ENCODE assay signal across 32 cellular contexts in the genomic region with DNA sequence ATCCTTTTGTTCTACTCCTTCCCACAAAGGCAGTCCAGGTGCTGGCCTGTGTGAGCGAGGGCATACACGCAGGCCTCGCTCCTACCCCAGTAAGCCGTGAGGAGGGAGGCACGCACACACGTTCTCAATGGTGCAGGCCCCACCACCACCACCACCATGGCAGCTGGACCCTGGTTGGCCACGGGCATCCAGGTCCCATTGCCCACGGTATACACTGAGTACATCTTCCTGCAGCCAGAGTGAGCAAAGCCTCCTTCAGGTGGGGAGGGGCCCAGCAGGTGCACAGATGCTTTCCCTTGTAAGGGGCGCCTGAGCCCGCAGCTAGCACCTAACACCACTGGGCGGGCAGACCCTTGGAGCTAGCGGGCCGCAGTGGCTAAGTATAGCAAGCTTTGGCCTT.
"Had no signal": no experiment of that assay in that cellular context is flagged by ENCODE, and none has a peak within 500 bp of the region (broad histone marks: within the 10 kb centered on the region; RNA-seq: fewer than 3 reads in every experiment).

No MANE protein-coding gene starts in this region.

- H3K4me3 ChIP-seq: MG63 had no signal

- H3K27me3 ChIP-seq: MG63 had no signal

- H3K9ac ChIP-seq: KMS-11 had no signal

- H3K4me2 ChIP-seq: KMS-11 had no signal

- H3K9me3 ChIP-seq: MG63 had no signal

- H3K36me3 ChIP-seq: MG63 had no signal

- DNase-seq: Karpas-422, Kasumi-1, KG1, MG63, MM.1S, MV-4-11, NCI-H1092, NCI-H1092 treated with DMSO at 0.1 percent for 48 hours, NCI-H1105, NCI-H1105 treated with DMSO at 0.1 percent for 48 hours, NCI-H1417, NCI-H1417 treated with DMSO at 0.1 percent for 48 hours, NCI-H1436 treated with DMSO at 0.1 percent for 48 hours, NCI-H146, NCI-H1694, NCI-H1694 treated with DMSO at 0.1 percent for 48 hours, NCI-H187, NCI-H187 treated with DMSO at 0.1 percent for 48 hours, NCI-H1930, NCI-H2029, NCI-H2029 treated with DMSO at 0.1 percent for 48 hours, NCI-H2081, NCI-H2081 treated with DMSO at 0.1 percent for 48 hours, NCI-H2107, NCI-H2227 treated with DMSO at 0.1 percent for 48 hours, NCI-H226, NCI-H345, NCI-H446, NCI-H446 treated with DMSO at 0.1 percent for 48 hours, NCI-H510A, NCI-H510A treated with DMSO at 0.1 percent for 48 hours had no signal

- H3K27ac ChIP-seq: KMS-11 had no signal
